ENCODE assay signal across 1 cellular context in genomic region chr1:60974524-60974923, GRCh38.
TF ChIP-seq lines count a peak whose summit lies in the region.

No MANE protein-coding gene starts in this region.

TF ChIP-seq in K562, 482 proteins besides CTCF, POLR2A, EP300 and RAD21 (continued from another document):
- TF ChIP-seq MLX (CRISPR knock-in tag; conservative IDR thresholded peaks at IDR 0.05), result no peak
- no peak for TF ChIP-seq FOXK1 (CRISPR knock-in tag; IDR thresholded peaks at IDR 0.05; ENCODE audit: borderline replicate concordance)
- no peak for TF ChIP-seq TEAD1 (CRISPR knock-in tag; IDR thresholded peaks at IDR 0.05)
- no peak for TF ChIP-seq GTF2E2 (tag; IDR thresholded peaks at IDR 0.05)
- TF ChIP-seq TAF15 (IDR thresholded peaks at IDR 0.05; ENCODE audit: low read depth, low read length), result no peak
